2 cellular contexts compared by ENCODE assay signal in the genomic region with DNA sequence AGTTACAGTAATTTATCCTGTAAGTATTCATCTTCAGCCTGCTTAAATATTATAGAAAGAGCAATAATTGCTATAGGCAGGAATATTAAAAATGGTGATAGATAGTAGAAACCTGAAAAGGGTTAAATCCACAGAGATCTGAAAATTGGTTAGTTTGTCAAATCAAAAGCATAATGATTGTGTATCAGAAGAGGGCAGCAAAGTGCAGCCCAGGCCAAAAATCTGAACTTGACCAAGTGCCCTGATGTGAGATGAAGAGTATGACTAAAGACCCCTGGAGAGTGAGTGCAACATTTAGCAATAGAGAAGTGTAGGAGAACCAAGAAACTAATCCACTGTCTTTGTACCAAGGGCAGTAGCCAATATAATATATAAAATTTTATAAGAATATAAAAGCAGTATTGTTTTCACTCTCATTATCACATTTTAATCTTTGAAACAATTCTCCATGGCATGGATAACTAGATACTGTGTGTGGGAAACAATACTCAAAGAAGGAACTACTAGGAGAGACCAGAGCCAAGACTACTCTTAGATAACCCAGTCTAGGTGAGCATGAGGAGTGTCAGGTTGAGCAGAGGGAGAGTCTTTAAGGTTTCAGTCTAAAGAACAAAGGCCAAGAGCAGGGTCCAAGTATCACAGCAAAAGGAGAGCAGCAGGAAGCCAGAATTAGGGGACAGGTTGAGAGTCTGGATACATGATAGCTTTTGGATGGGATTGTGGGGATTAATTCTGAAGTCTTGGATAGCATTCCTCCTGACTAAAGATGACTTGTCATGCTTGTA.
TF ChIP-seq lines count a peak whose summit lies in the region.

No MANE protein-coding gene starts in this region.

TF ChIP-seq in GM23338, 12 proteins besides CTCF, POLR2A, EP300 and RAD21 (continued from another document and continues in another):
- TF ChIP-seq, protein P1, sequence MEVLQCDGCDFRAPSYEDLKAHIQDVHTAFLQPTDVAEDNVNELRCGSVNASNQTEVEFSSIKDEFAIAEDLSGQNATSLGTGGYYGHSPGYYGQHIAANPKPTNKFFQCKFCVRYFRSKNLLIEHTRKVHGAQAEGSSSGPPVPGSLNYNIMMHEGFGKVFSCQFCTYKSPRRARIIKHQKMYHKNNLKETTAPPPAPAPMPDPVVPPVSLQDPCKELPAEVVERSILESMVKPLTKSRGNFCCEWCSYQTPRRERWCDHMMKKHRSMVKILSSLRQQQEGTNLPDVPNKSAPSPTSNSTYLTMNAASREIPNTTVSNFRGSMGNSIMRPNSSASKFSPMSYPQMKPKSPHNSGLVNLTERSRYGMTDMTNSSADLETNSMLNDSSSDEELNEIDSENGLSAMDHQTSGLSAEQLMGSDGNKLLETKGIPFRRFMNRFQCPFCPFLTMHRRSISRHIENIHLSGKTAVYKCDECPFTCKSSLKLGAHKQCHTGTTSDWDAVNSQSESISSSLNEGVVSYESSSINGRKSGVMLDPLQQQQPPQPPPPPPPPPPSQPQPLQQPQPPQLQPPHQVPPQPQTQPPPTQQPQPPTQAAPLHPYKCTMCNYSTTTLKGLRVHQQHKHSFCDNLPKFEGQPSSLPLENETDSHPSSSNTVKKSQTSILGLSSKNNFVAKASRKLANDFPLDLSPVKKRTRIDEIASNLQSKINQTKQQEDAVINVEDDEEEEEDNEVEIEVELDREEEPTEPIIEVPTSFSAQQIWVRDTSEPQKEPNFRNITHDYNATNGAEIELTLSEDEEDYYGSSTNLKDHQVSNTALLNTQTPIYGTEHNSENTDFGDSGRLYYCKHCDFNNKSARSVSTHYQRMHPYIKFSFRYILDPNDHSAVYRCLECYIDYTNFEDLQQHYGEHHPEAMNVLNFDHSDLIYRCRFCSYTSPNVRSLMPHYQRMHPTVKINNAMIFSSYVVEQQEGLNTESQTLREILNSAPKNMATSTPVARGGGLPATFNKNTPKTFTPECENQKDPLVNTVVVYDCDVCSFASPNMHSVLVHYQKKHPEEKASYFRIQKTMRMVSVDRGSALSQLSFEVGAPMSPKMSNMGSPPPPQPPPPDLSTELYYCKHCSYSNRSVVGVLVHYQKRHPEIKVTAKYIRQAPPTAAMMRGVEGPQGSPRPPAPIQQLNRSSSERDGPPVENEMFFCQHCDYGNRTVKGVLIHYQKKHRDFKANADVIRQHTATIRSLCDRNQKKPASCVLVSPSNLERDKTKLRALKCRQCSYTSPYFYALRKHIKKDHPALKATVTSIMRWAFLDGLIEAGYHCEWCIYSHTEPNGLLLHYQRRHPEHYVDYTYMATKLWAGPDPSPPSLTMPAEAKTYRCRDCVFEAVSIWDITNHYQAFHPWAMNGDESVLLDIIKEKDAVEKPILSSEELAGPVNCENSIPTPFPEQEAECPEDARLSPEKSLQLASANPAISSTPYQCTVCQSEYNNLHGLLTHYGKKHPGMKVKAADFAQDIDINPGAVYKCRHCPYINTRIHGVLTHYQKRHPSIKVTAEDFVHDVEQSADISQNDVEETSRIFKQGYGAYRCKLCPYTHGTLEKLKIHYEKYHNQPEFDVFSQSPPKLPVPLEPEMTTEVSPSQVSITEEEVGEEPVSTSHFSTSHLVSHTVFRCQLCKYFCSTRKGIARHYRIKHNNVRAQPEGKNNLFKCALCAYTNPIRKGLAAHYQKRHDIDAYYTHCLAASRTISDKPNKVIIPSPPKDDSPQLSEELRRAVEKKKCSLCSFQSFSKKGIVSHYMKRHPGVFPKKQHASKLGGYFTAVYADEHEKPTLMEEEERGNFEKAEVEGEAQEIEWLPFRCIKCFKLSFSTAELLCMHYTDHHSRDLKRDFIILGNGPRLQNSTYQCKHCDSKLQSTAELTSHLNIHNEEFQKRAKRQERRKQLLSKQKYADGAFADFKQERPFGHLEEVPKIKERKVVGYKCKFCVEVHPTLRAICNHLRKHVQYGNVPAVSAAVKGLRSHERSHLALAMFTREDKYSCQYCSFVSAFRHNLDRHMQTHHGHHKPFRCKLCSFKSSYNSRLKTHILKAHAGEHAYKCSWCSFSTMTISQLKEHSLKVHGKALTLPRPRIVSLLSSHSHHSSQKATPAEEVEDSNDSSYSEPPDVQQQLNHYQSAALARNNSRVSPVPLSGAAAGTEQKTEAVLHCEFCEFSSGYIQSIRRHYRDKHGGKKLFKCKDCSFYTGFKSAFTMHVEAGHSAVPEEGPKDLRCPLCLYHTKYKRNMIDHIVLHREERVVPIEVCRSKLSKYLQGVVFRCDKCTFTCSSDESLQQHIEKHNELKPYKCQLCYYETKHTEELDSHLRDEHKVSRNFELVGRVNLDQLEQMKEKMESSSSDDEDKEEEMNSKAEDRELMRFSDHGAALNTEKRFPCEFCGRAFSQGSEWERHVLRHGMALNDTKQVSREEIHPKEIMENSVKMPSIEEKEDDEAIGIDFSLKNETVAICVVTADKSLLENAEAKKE (CRISPR knock-in tag; IDR thresholded peaks at IDR 0.05): no peak
- TF ChIP-seq, protein P2, sequence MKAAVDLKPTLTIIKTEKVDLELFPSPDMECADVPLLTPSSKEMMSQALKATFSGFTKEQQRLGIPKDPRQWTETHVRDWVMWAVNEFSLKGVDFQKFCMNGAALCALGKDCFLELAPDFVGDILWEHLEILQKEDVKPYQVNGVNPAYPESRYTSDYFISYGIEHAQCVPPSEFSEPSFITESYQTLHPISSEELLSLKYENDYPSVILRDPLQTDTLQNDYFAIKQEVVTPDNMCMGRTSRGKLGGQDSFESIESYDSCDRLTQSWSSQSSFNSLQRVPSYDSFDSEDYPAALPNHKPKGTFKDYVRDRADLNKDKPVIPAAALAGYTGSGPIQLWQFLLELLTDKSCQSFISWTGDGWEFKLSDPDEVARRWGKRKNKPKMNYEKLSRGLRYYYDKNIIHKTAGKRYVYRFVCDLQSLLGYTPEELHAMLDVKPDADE (IDR thresholded peaks at IDR 0.05): no peak
- TF ChIP-seq ZNF331 (CRISPR knock-in tag; IDR thresholded peaks at IDR 0.05; ENCODE audit: low read depth): no peak
- no peak for TF ChIP-seq POLR2AphosphoS5 (IDR thresholded peaks at IDR 0.05; ENCODE audit: low read depth)
- TF ChIP-seq, protein P3, sequence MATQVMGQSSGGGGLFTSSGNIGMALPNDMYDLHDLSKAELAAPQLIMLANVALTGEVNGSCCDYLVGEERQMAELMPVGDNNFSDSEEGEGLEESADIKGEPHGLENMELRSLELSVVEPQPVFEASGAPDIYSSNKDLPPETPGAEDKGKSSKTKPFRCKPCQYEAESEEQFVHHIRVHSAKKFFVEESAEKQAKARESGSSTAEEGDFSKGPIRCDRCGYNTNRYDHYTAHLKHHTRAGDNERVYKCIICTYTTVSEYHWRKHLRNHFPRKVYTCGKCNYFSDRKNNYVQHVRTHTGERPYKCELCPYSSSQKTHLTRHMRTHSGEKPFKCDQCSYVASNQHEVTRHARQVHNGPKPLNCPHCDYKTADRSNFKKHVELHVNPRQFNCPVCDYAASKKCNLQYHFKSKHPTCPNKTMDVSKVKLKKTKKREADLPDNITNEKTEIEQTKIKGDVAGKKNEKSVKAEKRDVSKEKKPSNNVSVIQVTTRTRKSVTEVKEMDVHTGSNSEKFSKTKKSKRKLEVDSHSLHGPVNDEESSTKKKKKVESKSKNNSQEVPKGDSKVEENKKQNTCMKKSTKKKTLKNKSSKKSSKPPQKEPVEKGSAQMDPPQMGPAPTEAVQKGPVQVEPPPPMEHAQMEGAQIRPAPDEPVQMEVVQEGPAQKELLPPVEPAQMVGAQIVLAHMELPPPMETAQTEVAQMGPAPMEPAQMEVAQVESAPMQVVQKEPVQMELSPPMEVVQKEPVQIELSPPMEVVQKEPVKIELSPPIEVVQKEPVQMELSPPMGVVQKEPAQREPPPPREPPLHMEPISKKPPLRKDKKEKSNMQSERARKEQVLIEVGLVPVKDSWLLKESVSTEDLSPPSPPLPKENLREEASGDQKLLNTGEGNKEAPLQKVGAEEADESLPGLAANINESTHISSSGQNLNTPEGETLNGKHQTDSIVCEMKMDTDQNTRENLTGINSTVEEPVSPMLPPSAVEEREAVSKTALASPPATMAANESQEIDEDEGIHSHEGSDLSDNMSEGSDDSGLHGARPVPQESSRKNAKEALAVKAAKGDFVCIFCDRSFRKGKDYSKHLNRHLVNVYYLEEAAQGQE (IDR thresholded peaks at IDR 0.05; ENCODE audit: unreplicated experiment): no peak
- TF ChIP-seq CREB1 (CRISPR knock-in tag; IDR thresholded peaks at IDR 0.05; ENCODE audit: low read depth): no peak
- no peak for TF ChIP-seq STAT1 (IDR thresholded peaks at IDR 0.05; ENCODE audit: unreplicated experiment)

TF ChIP-seq in WTC11, 78 proteins besides CTCF, POLR2A, EP300 and RAD21 (continued from another document and continues in another):
- TF ChIP-seq PRDM15 (CRISPR knock-in tag; IDR thresholded peaks at IDR 0.05) (no peak), ZBTB43 (CRISPR knock-in tag; IDR thresholded peaks at IDR 0.05) (no peak), NR3C1 (CRISPR knock-in tag; conservative IDR thresholded peaks at IDR 0.05; ENCODE audit: low read depth) (no peak), NFATC4 (CRISPR knock-in tag; IDR thresholded peaks at IDR 0.05) (no peak), ZNF416 (CRISPR knock-in tag; IDR thresholded peaks at IDR 0.05) (no peak), ATF2 (CRISPR knock-in tag; IDR thresholded peaks at IDR 0.05; ENCODE audit: borderline replicate concordance, low read depth) (no peak), EMX1 (CRISPR knock-in tag; IDR thresholded peaks at IDR 0.05) (no peak), GABPB1 (CRISPR knock-in tag; IDR thresholded peaks at IDR 0.05) (no peak), HMGA2 (CRISPR knock-in tag; IDR thresholded peaks at IDR 0.05) (no peak), KAT7 (CRISPR knock-in tag; IDR thresholded peaks at IDR 0.05; ENCODE audit: borderline replicate concordance) (no peak), FOXK1 (CRISPR knock-in tag; IDR thresholded peaks at IDR 0.05) (no peak)
- TF ChIP-seq, protein P4, sequence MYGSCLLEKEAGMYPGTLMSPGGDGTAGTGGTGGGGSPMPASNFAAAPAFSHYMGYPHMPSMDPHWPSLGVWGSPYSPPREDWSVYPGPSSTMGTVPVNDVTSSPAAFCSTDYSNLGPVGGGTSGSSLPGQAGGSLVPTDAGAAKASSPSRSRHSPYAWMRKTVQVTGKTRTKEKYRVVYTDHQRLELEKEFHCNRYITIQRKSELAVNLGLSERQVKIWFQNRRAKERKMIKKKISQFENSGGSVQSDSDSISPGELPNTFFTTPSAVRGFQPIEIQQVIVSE (CRISPR knock-in tag; IDR thresholded peaks at IDR 0.05; ENCODE audit: borderline replicate concordance): no peak
- TF ChIP-seq, protein P5, sequence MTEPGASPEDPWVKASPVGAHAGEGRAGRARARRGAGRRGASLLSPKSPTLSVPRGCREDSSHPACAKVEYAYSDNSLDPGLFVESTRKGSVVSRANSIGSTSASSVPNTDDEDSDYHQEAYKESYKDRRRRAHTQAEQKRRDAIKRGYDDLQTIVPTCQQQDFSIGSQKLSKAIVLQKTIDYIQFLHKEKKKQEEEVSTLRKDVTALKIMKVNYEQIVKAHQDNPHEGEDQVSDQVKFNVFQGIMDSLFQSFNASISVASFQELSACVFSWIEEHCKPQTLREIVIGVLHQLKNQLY (CRISPR knock-in tag; IDR thresholded peaks at IDR 0.05): no peak
- TF ChIP-seq, protein P6, sequence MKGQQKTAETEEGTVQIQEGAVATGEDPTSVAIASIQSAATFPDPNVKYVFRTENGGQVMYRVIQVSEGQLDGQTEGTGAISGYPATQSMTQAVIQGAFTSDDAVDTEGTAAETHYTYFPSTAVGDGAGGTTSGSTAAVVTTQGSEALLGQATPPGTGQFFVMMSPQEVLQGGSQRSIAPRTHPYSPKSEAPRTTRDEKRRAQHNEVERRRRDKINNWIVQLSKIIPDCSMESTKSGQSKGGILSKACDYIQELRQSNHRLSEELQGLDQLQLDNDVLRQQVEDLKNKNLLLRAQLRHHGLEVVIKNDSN (CRISPR knock-in tag; IDR thresholded peaks at IDR 0.05): no peak
